In genomic region chr2:105789745-105790466, GRCh38 we compare ENCODE assay signal across 9 cellular contexts. TPM values are rescaled to one million over a fixed set of nuclear protein-coding genes. Genes with fewer than 3 reads are reported as not detected.
DNase-seq lines count a peak whose midpoint lies in the region; ATAC-seq, FAIRE-seq and TF ChIP-seq lines count a peak whose summit lies in the region.
"Had no signal": no experiment of that assay in that cellular context is flagged by ENCODE, and none has a peak within 500 bp of the region (broad histone marks: within the 10 kb centered on the region; RNA-seq: fewer than 3 reads in every experiment).

No MANE protein-coding gene starts in this region.

- H3K4me1 Mint-ChIP-seq in activated CD4-positive, alpha-beta T cell treated with anti-CD3 and anti-CD28 coated beads, Interleukin-2, amount 10 ng/mL, durations not matched to agents 7 days and 5 days = peaks cover 93% of the 10 kb centered on the region
- peaks cover 3% of the 10 kb centered on the region for H3K4me1 Mint-ChIP-seq in neural progenitor cell

- H3K4me1 ChIP-seq in endothelial cell of umbilical vein (ENCODE audit: control insufficient read depth, extremely low read depth, insufficient read depth, low read length) = peaks cover 15% of the 10 kb centered on the region
- H3K4me1 ChIP-seq in neural progenitor cell = peaks cover 7% of the 10 kb centered on the region

- intact Hi-C loops in endothelial cell of umbilical vein (cut with micrococcal nuclease) = loop anchor here (2.0 kb wide), 1 partner anchor 43 kb away; no protein-coding TSS in a partner anchor

- H3K79me2 ChIP-seq in endothelial cell of umbilical vein (ENCODE audit: control insufficient read depth, insufficient read depth, low read length) (peaks cover 44% of the 10 kb centered on the region), neural progenitor cell (ENCODE audit: low read depth) (peaks cover 97% of the 10 kb centered on the region)

- H4K20me1 ChIP-seq in endothelial cell of umbilical vein (replicated peaks; ENCODE audit: control insufficient read depth, extremely low read depth, insufficient read depth, low read length) (peaks cover 10% of the 10 kb centered on the region), neural progenitor cell (ENCODE audit: low read depth) (peaks cover 73% of the 10 kb centered on the region)

- H3K36me3 ChIP-seq in endothelial cell of umbilical vein (ENCODE audit: control insufficient read depth in 2 of 2, extremely low read depth in 1 of 2, insufficient read depth in 2 of 2, low read length in 2 of 2) (no peaks in the 10 kb centered on the region), neural progenitor cell (no peaks in the 10 kb centered on the region)

- peak overlapping the region; percentile 40 for H3K27ac ChIP-seq in endothelial cell of umbilical vein (ENCODE audit: insufficient read depth, low read depth, low read length)
- H3K27ac ChIP-seq in neural progenitor cell = no peak overlapping the region
- H3K27ac ChIP-seq: SK-N-MC had no signal

- peak; percentile 59 for ATAC-seq in GM21619 (IDR thresholded peaks at IDR 0.05; ENCODE audit: unreplicated experiment)

- H3K9ac ChIP-seq in endothelial cell of umbilical vein (replicated peaks; ENCODE audit: extremely low read depth, insufficient read depth, low read length) = no peak overlapping the region
- no peak overlapping the region for H3K9ac ChIP-seq in neural progenitor cell

- H3F3A ChIP-seq in neural progenitor cell (ENCODE audit: low read depth) = no peaks in the 10 kb centered on the region

- TF ChIP-seq POLR2A in endothelial cell of umbilical vein (IDR thresholded peaks at IDR 0.05; ENCODE audit: low read depth, low read length) = no peak

- CTCF ChIA-PET in activated CD4-positive, alpha-beta T cell treated with anti-CD3 and anti-CD28 coated beads, Interleukin-2, amount 10 ng/mL, durations not matched to agents 7 days and 5 days (lab: Charles Lee) = interaction anchor here (0.8 to 1.4 kb wide), 3 partner anchors 12 to 21 kb away, joined by 3 to 5 read pairs (median 3); no protein-coding TSS in a partner anchor
- CTCF ChIA-PET in endothelial cell of umbilical vein (lab: Charles Lee) = interaction anchor here (1.2 to 1.4 kb wide), 2 partner anchors 14 to 21 kb away, joined by 4 to 7 read pairs; no protein-coding TSS in a partner anchor

- TF ChIP-seq CTCF in endothelial cell of umbilical vein (IDR thresholded peaks at IDR 0.05; ENCODE audit: extremely low read depth in 1 of 2, insufficient read depth in 1 of 2, low read depth in 1 of 2, low read length in 2 of 2) (peak in 1 of 2 donors; percentile 5), neural progenitor cell (IDR thresholded peaks at IDR 0.05) (peak; percentile 26)

- FAIRE-seq in endothelial cell of umbilical vein (lab: Jason Lieb, UNC) = peak; percentile 96

- peaks cover 55% of the 10 kb centered on the region for H3K36me3 Mint-ChIP-seq in activated CD4-positive, alpha-beta T cell treated with anti-CD3 and anti-CD28 coated beads, Interleukin-2, amount 10 ng/mL, durations not matched to agents 7 days and 5 days (ENCODE audit: low read depth)
- H3K36me3 Mint-ChIP-seq in neural progenitor cell = peaks cover 31% of the 10 kb centered on the region

- POLR2A ChIA-PET in activated CD4-positive, alpha-beta T cell treated with anti-CD3 and anti-CD28 coated beads, Interleukin-2, amount 10 ng/mL, durations not matched to agents 7 days and 5 days (lab: Charles Lee) = interaction anchor here (1.2 kb wide), 1 partner anchor 37 kb away, joined by 3 read pairs; no protein-coding TSS in a partner anchor
- POLR2A ChIA-PET in endothelial cell of umbilical vein (lab: Charles Lee) = no interaction called here

- peak overlapping the region; percentile 61 for H3K4me3 Mint-ChIP-seq in activated CD4-positive, alpha-beta T cell treated with anti-CD3 and anti-CD28 coated beads, Interleukin-2, amount 10 ng/mL, durations not matched to agents 7 days and 5 days
- H3K4me3 Mint-ChIP-seq in neural progenitor cell = no peak overlapping the region

- no peaks in the 10 kb centered on the region for H3K9me3 Mint-ChIP-seq in activated CD4-positive, alpha-beta T cell treated with anti-CD3 and anti-CD28 coated beads, Interleukin-2, amount 10 ng/mL, durations not matched to agents 7 days and 5 days
- peaks cover 14% of the 10 kb centered on the region for H3K9me3 Mint-ChIP-seq in neural progenitor cell

- H2AFZ ChIP-seq in endothelial cell of umbilical vein (ENCODE audit: low read depth, low read length) (no peak overlapping the region), neural progenitor cell (replicated peaks) (no peak overlapping the region)

- dilution Hi-C loops in endothelial cell of umbilical vein (cut with MboI; ENCODE audit: extremely low pct_ligation_motif_present, low sequenced_read_pairs) = no loop called here

- BruUV-seq in endothelial cell of umbilical vein (replicated peaks; lab: Mats Ljungman, UMichigan) = no TSS peak

- H3K27me3 ChIP-seq in endothelial cell of umbilical vein (ENCODE audit: control insufficient read depth in 2 of 2, insufficient read depth in 2 of 2, low read length in 2 of 2) = no peaks in the 10 kb centered on the region
- H3K27me3 ChIP-seq in neural progenitor cell = no peaks in the 10 kb centered on the region

- H3K27me3 Mint-ChIP-seq in activated CD4-positive, alpha-beta T cell treated with anti-CD3 and anti-CD28 coated beads, Interleukin-2, amount 10 ng/mL, durations not matched to agents 7 days and 5 days = no peaks in the 10 kb centered on the region
- H3K27me3 Mint-ChIP-seq in neural progenitor cell (ENCODE audit: insufficient read depth, low read depth) = peaks cover 6% of the 10 kb centered on the region

- H3K9me3 ChIP-seq in endothelial cell of umbilical vein (replicated peaks; ENCODE audit: control insufficient read depth, insufficient read depth, low read length) (no peaks in the 10 kb centered on the region), neural progenitor cell (ENCODE audit: low read depth) (no peaks in the 10 kb centered on the region)

- H3K27ac Mint-ChIP-seq in activated CD4-positive, alpha-beta T cell treated with anti-CD3 and anti-CD28 coated beads, Interleukin-2, amount 10 ng/mL, durations not matched to agents 7 days and 5 days = peak overlapping the region; percentile 89
- no peak overlapping the region for H3K27ac Mint-ChIP-seq in neural progenitor cell

- DNase-seq in GDM1 (lab: John Stamatoyannopoulos, UW) = peak; percentile 70
- DNase-seq in KG1 (lab: John Stamatoyannopoulos, UW) = peak; percentile 34
- peak; percentile 76 for DNase-seq in activated CD4-positive, alpha-beta T cell treated with anti-CD3 and anti-CD28 coated beads, Interleukin-2, amount 10 ng/mL, durations not matched to agents 7 days and 5 days
- peak; percentile 79 for DNase-seq in endothelial cell of umbilical vein (ENCODE audit: low read depth, low spot score)
- no peak for DNase-seq in neural progenitor cell (ENCODE audit: low spot score)
- DNase-seq in NCI-H774 (lab: John Stamatoyannopoulos, UW) = no peak
- no peak for DNase-seq in DMS53 (lab: John Stamatoyannopoulos, UW)

- H3K4me2 ChIP-seq in endothelial cell of umbilical vein (ENCODE audit: insufficient read depth, low read length) (peak overlapping the region; percentile 61), neural progenitor cell (no peak overlapping the region)

- H3K4me3 ChIP-seq in endothelial cell of umbilical vein (replicated peaks in 1 of 3; ENCODE audit: insufficient read depth in 1 of 3, low read depth in 1 of 3, low read length in 3 of 3) (no peak overlapping the region), neural progenitor cell (no peak overlapping the region)
- H3K4me3 ChIP-seq: SK-N-MC had no signal

- H3K9me1 ChIP-seq in endothelial cell of umbilical vein (replicated peaks; ENCODE audit: control insufficient read depth, extremely low read depth, insufficient read depth, low read length) = no peaks in the 10 kb centered on the region

TF ChIP-seq in endothelial cell of umbilical vein, 7 proteins besides CTCF, POLR2A, EP300 and RAD21:
- TF ChIP-seq MAX (IDR thresholded peaks at IDR 0.05; ENCODE audit: insufficient read depth, insufficient read length) = no peak
- TF ChIP-seq FOS (IDR thresholded peaks at IDR 0.05; ENCODE audit: borderline replicate concordance, insufficient read depth, low read length) = peak; percentile 44
- no peak for TF ChIP-seq MYC (IDR thresholded peaks at IDR 0.05; ENCODE audit: low read depth, low read length)
- no peak for TF ChIP-seq GATA2 (IDR thresholded peaks at IDR 0.05; ENCODE audit: insufficient read depth, insufficient read length, low read depth, low read length)
- no peak for TF ChIP-seq POLR2AphosphoS5 (IDR thresholded peaks at IDR 0.05; ENCODE audit: insufficient read depth, low read depth, low read length)
- TF ChIP-seq JUN (IDR thresholded peaks at IDR 0.05; ENCODE audit: borderline replicate concordance, insufficient read depth, insufficient read length, low read depth) = peak; percentile 40
TF ChIP-seq in endothelial cell of umbilical vein: peak in this region for 2.

RNA-seq across cellular contexts. Expression of gene NCK2, which starts 45.2 kb away (rescaled TPM):
- total RNA-seq in activated CD4-positive, alpha-beta T cell treated with anti-CD3 and anti-CD28 coated beads, Interleukin-2, amount 10 ng/mL, durations not matched to agents 7 days and 5 days = 10 to 100 TPM; 73.3 to 84.1 TPM
- 38.4 and 39.1 TPM in 2 replicates for total RNA-seq in endothelial cell of umbilical vein
- 18.9 and 23.8 TPM in 2 replicates for polyA plus RNA-seq in endothelial cell of umbilical vein
- 26.7 and 35.5 TPM in 2 replicates for polyA plus RNA-seq in endothelial cell of umbilical vein (2011; cell fraction: cytosol; rRNA removed)
- 10.0 and 13.5 TPM in 2 replicates for polyA plus RNA-seq in endothelial cell of umbilical vein (2011; cell fraction: nucleus; rRNA removed)
- polyA plus RNA-seq in endothelial cell of umbilical vein (2012) = 33.3 and 43.6 TPM in 2 replicates
- polyA minus RNA-seq in endothelial cell of umbilical vein = 16.9 and 21.8 TPM in 2 replicates
- polyA minus RNA-seq in endothelial cell of umbilical vein (2011; cell fraction: cytosol; rRNA and poly(A)+ RNA removed) = 2.9 TPM
- 8.8 and 16.7 TPM in 2 replicates for polyA minus RNA-seq in endothelial cell of umbilical vein (2011; cell fraction: nucleus; rRNA and poly(A)+ RNA removed)
- 26.2 and 32.8 TPM in 2 replicates for total RNA-seq in neural progenitor cell (ENCODE audit: low replicate concordance)

Comparison
In these comparisons a context has a peak if more than half of its experiments do, and no peak if none do; other contexts are left out.
1. DNase-seq: peak in GDM1 (single experiment), KG1 (single experiment), activated CD4-positive, alpha-beta T cell treated with anti-CD3 and anti-CD28 coated beads, Interleukin-2, amount 10 ng/mL, durations not matched to agents 7 days and 5 days (single experiment) and endothelial cell of umbilical vein (single experiment); none in neural progenitor cell (single experiment), NCI-H774 (single experiment) and DMS53 (single experiment).